ENCODE assay signal across 17 cellular contexts in genomic region chr17:11909348-11909747, GRCh38.
DNase-seq lines count a peak whose midpoint lies in the region; ATAC-seq, FAIRE-seq and TF ChIP-seq lines count a peak whose summit lies in the region.
"Had no signal": no experiment of that assay in that cellular context is flagged by ENCODE, and none has a peak within 500 bp of the region (broad histone marks: within the 10 kb centered on the region; RNA-seq: fewer than 3 reads in every experiment).

No MANE protein-coding gene starts in this region.

- H3K9ac ChIP-seq in K562 (ENCODE audit: insufficient read depth in 1 of 2, low read depth in 2 of 2, low read length in 2 of 2) = no peak overlapping the region
- H3K9ac ChIP-seq in mesendoderm (ENCODE audit: low read length) = no peak overlapping the region

- H2BK120ac ChIP-seq in mesendoderm (ENCODE audit: low read depth, low read length) = no peak overlapping the region

- H3K36me3 ChIP-seq in K562 (ENCODE audit: control insufficient read depth, insufficient read depth, low read length) = no peaks in the 10 kb centered on the region
- no peaks in the 10 kb centered on the region for H3K36me3 ChIP-seq in mesendoderm (ENCODE audit: control insufficient read depth, insufficient read depth, low read length)
- H3K36me3 ChIP-seq in gastrocnemius medialis = no peaks in the 10 kb centered on the region
- no peaks in the 10 kb centered on the region for H3K36me3 ChIP-seq in PC-9 (ENCODE audit: low read depth)
- H3K36me3 ChIP-seq: heart right ventricle had no signal

- no peak overlapping the region for H3K56ac ChIP-seq in mesendoderm (ENCODE audit: low read length)

- H4K20me1 ChIP-seq in K562 (replicated peaks; ENCODE audit: control insufficient read depth, insufficient read depth, low read length) (no peaks in the 10 kb centered on the region), PC-9 (ENCODE audit: insufficient read depth) (no peaks in the 10 kb centered on the region)

- no peak for TF ChIP-seq POLR2A in NB4 (IDR thresholded peaks at IDR 0.05; ENCODE audit: extremely low read depth, insufficient read length)
- no peak for TF ChIP-seq POLR2A in K562 (conservative IDR thresholded peaks at IDR 0.05)
- no peak for TF ChIP-seq POLR2A in gastrocnemius medialis (IDR thresholded peaks at IDR 0.05)

- H3F3A ChIP-seq in PC-9 (ENCODE audit: insufficient read depth, low read depth) = no peaks in the 10 kb centered on the region

- no peak for TF ChIP-seq CTCF in GM12865 (IDR thresholded peaks at IDR 0.05; ENCODE audit: insufficient read depth, low read depth, low read length, missing control alignments)
- TF ChIP-seq CTCF in NB4 (IDR thresholded peaks at IDR 0.05; ENCODE audit: low read depth, low read length) = peak; percentile 37
- peak; percentile 47 to 62 (median 54); a peak in 5 of 6 replicates for TF ChIP-seq CTCF in K562 (IDR thresholded peaks at IDR 0.05 in 2 of 3, conservative IDR thresholded peaks at IDR 0.05 in 1 of 3; ENCODE audit: insufficient read depth in 2 of 3, low read depth in 1 of 3, low read length in 3 of 3)
- no peak for TF ChIP-seq CTCF in gastrocnemius medialis (IDR thresholded peaks at IDR 0.05 in 4 of 5, conservative IDR thresholded peaks at IDR 0.05 in 1 of 5)
- TF ChIP-seq CTCF in PC-9 (conservative IDR thresholded peaks at IDR 0.05) = no peak; the same call in 1 of the 2 replicates

- H3K18ac ChIP-seq in mesendoderm (ENCODE audit: low read length) = no peak overlapping the region

- no peaks in the 10 kb centered on the region for H3K27me3 ChIP-seq in K562 (ENCODE audit: control insufficient read depth in 2 of 2, insufficient read depth in 2 of 2, low read length in 2 of 2)
- H3K27me3 ChIP-seq in mesendoderm (ENCODE audit: insufficient read depth, low read length, poor library complexity) = no peaks in the 10 kb centered on the region
- H3K27me3 ChIP-seq in gastrocnemius medialis = no peaks in the 10 kb centered on the region
- 0 out of 2 replicates have a peak, but pooled peaks cover 6% of the 10 kb centered on the region for H3K27me3 ChIP-seq in PC-9 (ENCODE audit: insufficient read depth, low read depth)
- H3K27me3 ChIP-seq: heart right ventricle had no signal

- H3K79me1 ChIP-seq in mesendoderm (ENCODE audit: low read length) = no peaks in the 10 kb centered on the region

- peak; percentile 15 to 52; a peak in 2 of 4 replicates for TF ChIP-seq RAD21 in K562 (CRISPR knock-in tag; conservative IDR thresholded peaks at IDR 0.05 in 1 of 2, IDR thresholded peaks at IDR 0.05 in 1 of 2)

- peak; percentile 6 for DNase-seq in GM12865 (ENCODE audit: low read depth)
- peak; percentile 16 for DNase-seq in NB4 (ENCODE audit: low read depth)
- DNase-seq in K562 (ENCODE audit: extremely low read depth in 1 of 4, low spot score in 3 of 4) = peak in 2 of 4 experiments; percentile 35 to 53
- DNase-seq in mesendoderm = peak; percentile 75
- no peak for DNase-seq in gastrocnemius medialis
- DNase-seq in PC-9 = no peak
- DNase-seq in NCI-H146 (lab: John Stamatoyannopoulos, UW) = no peak
- DNase-seq: activated CD4-positive, alpha-beta T cell treated with anti-CD3 and anti-CD28 coated beads for 1 hour; activated T-cell treated with anti-CD3 and anti-CD28 coated beads, Interleukin-2, amount 50 U/mL, for 24 hours; CD4-positive, CD25-positive, alpha-beta regulatory T cell; GF-D8; heart right ventricle; Kasumi-1; left ventricle myocardium superior; NCI-H1417; SHP77 had no signal

- H3K4me3 ChIP-seq in GM12865 (ENCODE audit: low read depth, low read length) (no peak overlapping the region), NB4 (ENCODE audit: low read depth, low read length) (no peak overlapping the region), K562 (no peak overlapping the region), mesendoderm (ENCODE audit: low read length) (no peak overlapping the region), gastrocnemius medialis (no peak overlapping the region), PC-9 (no peak overlapping the region)
- H3K4me3 ChIP-seq: heart right ventricle had no signal

- intact Hi-C loops in K562 (cut with micrococcal nuclease) (no loop called here), gastrocnemius medialis (cut with DNase I; ENCODE audit: low total_unique reads) (no loop called here), PC-9 (cut with micrococcal nuclease; ENCODE audit: unreplicated experiment) (no loop called here)

- H3K79me2 ChIP-seq in K562 (ENCODE audit: control insufficient read depth, insufficient read depth, low read length) (no peaks in the 10 kb centered on the region), mesendoderm (ENCODE audit: control insufficient read depth, insufficient read depth, low read length) (no peaks in the 10 kb centered on the region), PC-9 (ENCODE audit: low read depth) (no peaks in the 10 kb centered on the region)

- FAIRE-seq in K562 (lab: Jason Lieb, UNC) = peak; percentile 72
- FAIRE-seq: urothelium cell line had no signal

- H2BK5ac ChIP-seq in mesendoderm (ENCODE audit: low read length) = peak overlapping the region; percentile 40

- no peak for TF ChIP-seq EP300 in K562 (IDR thresholded peaks at IDR 0.05; ENCODE audit: low read length)

- no peak overlapping the region for H2BK15ac ChIP-seq in mesendoderm (replicated peaks; ENCODE audit: low read depth)

- H2AFZ ChIP-seq in K562 (ENCODE audit: low read depth, low read length) = peak overlapping the region; percentile 59
- H2AFZ ChIP-seq in PC-9 = no peak overlapping the region

- H3K4me1 ChIP-seq in K562 (replicated peaks in 1 of 2; ENCODE audit: control insufficient read depth in 2 of 2, insufficient read depth in 2 of 2, low read length in 2 of 2) (peaks cover 0 to 18% of the 10 kb centered on the region in 2 experiments; a peak in 4 of 5 replicates), mesendoderm (ENCODE audit: control insufficient read depth, low read depth, low read length) (no peaks in the 10 kb centered on the region), gastrocnemius medialis (no peaks in the 10 kb centered on the region), PC-9 (replicated peaks; ENCODE audit: insufficient read depth) (no peaks in the 10 kb centered on the region)
- H3K4me1 ChIP-seq: heart right ventricle had no signal

- H3K4me2 ChIP-seq in K562 (ENCODE audit: insufficient read depth, low read length) = peak overlapping the region; percentile 65
- no peak overlapping the region for H3K4me2 ChIP-seq in mesendoderm (ENCODE audit: low read length)
- H3K4me2 ChIP-seq in PC-9 = no peak overlapping the region

- no peak overlapping the region for H2AK5ac ChIP-seq in mesendoderm (ENCODE audit: low read length)

- H3K27ac ChIP-seq in K562 (ENCODE audit: extremely low read depth, low read depth, low read length) (peak overlapping the region; percentile 47; the same call in 2 of the 3 replicates), mesendoderm (ENCODE audit: low read depth, low read length) (peak overlapping the region; percentile 30), gastrocnemius medialis (no peak overlapping the region), PC-9 (no peak overlapping the region)
- H3K27ac ChIP-seq: heart right ventricle had no signal

- no TSS peak for BruUV-seq in K562 (replicated peaks; lab: Mats Ljungman, UMichigan)
- BruUV-seq in PC-9 (replicated peaks; lab: Mats Ljungman, UMichigan) = no TSS peak

- WGBS in K562 (ENCODE audit: insufficient coverage, low coverage, missing lambda C conversion rate) = 8% methylated on average over 5 of the region's 5 CpGs
- no CpG with 5 or more reads among the region's 5 CpGs for WGBS in mesendoderm (ENCODE audit: extremely low coverage, insufficient coverage, low lambda C conversion rate)

- peak; percentile 76 for ATAC-seq in K562
- ATAC-seq in gastrocnemius medialis = no peak
- ATAC-seq: heart right ventricle, left ventricle myocardium superior had no signal

- H4K8ac ChIP-seq in mesendoderm (ENCODE audit: low read depth, low read length) = no peak overlapping the region

- H3K9me2 ChIP-seq in PC-9 (ENCODE audit: insufficient read depth) = no peaks in the 10 kb centered on the region

- no peak overlapping the region for H3K23ac ChIP-seq in mesendoderm (ENCODE audit: low read length)

- H3K9me1 ChIP-seq in K562 (ENCODE audit: control insufficient read depth, insufficient read depth, low read length) = no peaks in the 10 kb centered on the region

- POLR2A ChIA-PET in K562 (lab: Yijun Ruan, JAX) (no interaction called here), PC-9 (lab: Charles Lee; ENCODE audit: unreplicated experiment) (no interaction called here)

- in situ Hi-C loops in K562 (cut with MboI) (no loop called here), gastrocnemius medialis (cut with MboI; ENCODE audit: low sequenced_read_pairs in 4 of 4) (no loop called here)

- H3K9me3 ChIP-seq in K562 (replicated peaks; ENCODE audit: control insufficient read depth, insufficient read depth, low read depth, low read length) (no peaks in the 10 kb centered on the region; the same call in 1 of the 2 replicates), gastrocnemius medialis (no peaks in the 10 kb centered on the region), PC-9 (ENCODE audit: insufficient read depth, low read depth) (no peaks in the 10 kb centered on the region)

- CTCF ChIA-PET in K562 (lab: Yijun Ruan, JAX; ENCODE audit: low intra/inter-chr PET ratio) = no interaction called here
- CTCF ChIA-PET in PC-9 (lab: Charles Lee) = no interaction called here

- H4K5ac ChIP-seq in mesendoderm (ENCODE audit: low read length) = peak overlapping the region; percentile 3

- H3K4ac ChIP-seq in mesendoderm (ENCODE audit: low read depth, low read length) = no peak overlapping the region

Comparison
In these comparisons a context has a peak if more than half of its experiments do, and no peak if none do; other contexts are left out.
1. DNase-seq: peak in GM12865 (single experiment), NB4 (single experiment) and mesendoderm (single experiment); none in gastrocnemius medialis (0 of 2), PC-9 (0 of 2) and NCI-H146 (single experiment).
2. CTCF ChIP-seq: peak in NB4 (single experiment) and K562 (3 of 3); none in GM12865 (single experiment), gastrocnemius medialis (0 of 5) and PC-9 (single experiment).
3. H3K27ac ChIP-seq: peak in K562 (single experiment) and mesendoderm (single experiment); none in gastrocnemius medialis (0 of 4) and PC-9 (single experiment).